Comparison of ENCODE assay signal across 21 cellular contexts in the genomic region with DNA sequence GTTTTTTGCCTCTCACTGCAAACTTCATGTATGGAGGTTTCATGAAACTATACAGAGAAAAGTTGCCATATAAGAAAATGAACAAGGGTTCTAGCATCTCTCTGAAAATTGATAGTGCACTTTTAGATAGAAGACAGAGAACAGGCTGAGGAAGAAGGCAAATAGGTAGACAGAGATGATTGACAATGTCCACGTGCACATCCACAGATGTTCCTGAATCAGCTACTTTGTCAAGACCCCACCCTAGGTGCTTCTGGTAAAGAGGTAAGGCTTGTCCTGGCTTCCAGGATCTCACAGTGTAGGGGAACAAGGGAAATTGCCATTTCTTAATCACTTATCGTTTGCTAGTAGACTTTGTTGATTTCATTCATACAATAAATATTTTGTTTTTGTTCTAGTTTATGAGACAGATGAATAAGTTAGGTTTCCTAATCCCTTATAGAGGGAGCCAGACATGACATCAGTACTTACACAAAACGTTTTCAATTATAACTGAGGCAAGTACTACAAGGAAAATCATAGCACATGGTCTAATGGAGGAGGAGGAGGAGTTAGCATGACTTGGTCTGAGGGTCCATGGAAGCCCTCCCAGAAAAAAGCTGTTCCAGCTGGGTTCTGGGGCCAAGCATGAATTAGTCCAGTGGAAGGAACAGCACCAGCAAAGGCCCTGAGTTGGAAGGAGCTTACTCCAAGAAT.
DNase-seq lines count a peak whose midpoint lies in the region; ATAC-seq, FAIRE-seq and TF ChIP-seq lines count a peak whose summit lies in the region.
"Had no signal": no experiment of that assay in that cellular context is flagged by ENCODE, and none has a peak within 500 bp of the region (broad histone marks: within the 10 kb centered on the region; RNA-seq: fewer than 3 reads in every experiment).

No MANE protein-coding gene starts in this region.

- TF ChIP-seq CTCF in lower lobe of right lung (IDR thresholded peaks at IDR 0.05), result no peak

- no peaks in the 10 kb centered on the region for H3K9me3 ChIP-seq in lower lobe of right lung

- no peak for DNase-seq in stimulated activated naive CD8-positive, alpha-beta T cell treated with anti-CD3 and anti-CD28 coated beads, Interleukin-15, Interleukin-2, amounts not matched to agents 100 U/mL and 50 U/mL, for 24 hours
- no peak for DNase-seq in activated CD4-positive, alpha-beta memory T cell treated with anti-CD3 and anti-CD28 coated beads, Interleukin-2, amount 10 ng/mL, durations not matched to agents 7 days and 5 days
- peak; percentile 67 for DNase-seq in fibroblast of gingiva (ENCODE audit: low read depth)
- no peak for DNase-seq in urothelium cell line (ENCODE audit: low spot score)
- no peak for DNase-seq in lower lobe of right lung
- no peak for DNase-seq in NOMO-1 (lab: John Stamatoyannopoulos, UW; ENCODE audit: unreplicated experiment in 2 of 2)
- DNase-seq: activated CD8-positive, alpha-beta memory T cell treated with anti-CD3 and anti-CD28 coated beads, Interleukin-2, amount 50 U/mL, for 4 hours; cerebellar nuclear complex; effector memory CD4-positive, alpha-beta T cell; left colon; NCI-H1105 treated with DMSO at 0.1 percent for 48 hours; nephron progenitor cell; small intestine; stimulated activated CD4-positive, alpha-beta T cell treated with anti-CD3 and anti-CD28 coated beads, Interleukin-2, amount 100 ng/mL, for 48 hours had no signal

- CTCF ChIA-PET in activated CD4-positive, alpha-beta memory T cell treated with anti-CD3 and anti-CD28 coated beads, Interleukin-2, amount 10 ng/mL, durations not matched to agents 7 days and 5 days (lab: Charles Lee), result interaction anchor here (1.0 to 3.2 kb wide), 5 partner anchors 33 to 83 kb away, joined by 3 to 12 read pairs (median 4); no protein-coding TSS in a partner anchor

- H3K9me3 Mint-ChIP-seq in stimulated activated naive CD8-positive, alpha-beta T cell treated with anti-CD3 and anti-CD28 coated beads, Interleukin-15, Interleukin-2, amounts not matched to agents 100 ng/mL and 50 ng/mL, for 24 hours, result peaks cover 5% of the 10 kb centered on the region
- H3K9me3 Mint-ChIP-seq in activated CD4-positive, alpha-beta memory T cell treated with anti-CD3 and anti-CD28 coated beads, Interleukin-2, amount 10 ng/mL, durations not matched to agents 7 days and 5 days, result peaks cover 15% of the 10 kb centered on the region
- H3K9me3 Mint-ChIP-seq: nephron progenitor cell had no signal

- H3K36me3 ChIP-seq in lower lobe of right lung, result no peaks in the 10 kb centered on the region

- H3K27ac ChIP-seq in lower lobe of right lung, result no peak overlapping the region

- no peaks in the 10 kb centered on the region for H3K27me3 ChIP-seq in lower lobe of right lung (ENCODE audit: low read depth)

- ATAC-seq in stimulated activated naive CD8-positive, alpha-beta T cell treated with anti-CD3 and anti-CD28 coated beads, Interleukin-15, Interleukin-2, amounts not matched to agents 100 U/mL and 50 U/mL, for 24 hours, result no peak
- ATAC-seq in lower lobe of right lung (no peak), HG02884 (IDR thresholded peaks at IDR 0.05; ENCODE audit: unreplicated experiment) (no peak)
- ATAC-seq: esophagus mucosa, left colon had no signal

- intact Hi-C loops in lower lobe of right lung (cut with DNase I), result no loop called here

- H3K27ac Mint-ChIP-seq in stimulated activated naive CD8-positive, alpha-beta T cell treated with anti-CD3 and anti-CD28 coated beads, Interleukin-15, Interleukin-2, amounts not matched to agents 100 ng/mL and 50 ng/mL, for 24 hours, result peak overlapping the region; percentile 51
- peak overlapping the region; percentile 85 for H3K27ac Mint-ChIP-seq in activated CD4-positive, alpha-beta memory T cell treated with anti-CD3 and anti-CD28 coated beads, Interleukin-2, amount 10 ng/mL, durations not matched to agents 7 days and 5 days
- H3K27ac Mint-ChIP-seq: nephron progenitor cell, progenitor cell of endocrine pancreas, type B pancreatic cell had no signal

- no peak overlapping the region for H3K4me3 ChIP-seq in lower lobe of right lung

- FAIRE-seq in urothelium cell line (lab: Jason Lieb, UNC), result peak; percentile 44
- FAIRE-seq: GM12891, HTR-8/SVneo, small intestine had no signal

- peaks cover 4% of the 10 kb centered on the region for H3K27me3 Mint-ChIP-seq in stimulated activated naive CD8-positive, alpha-beta T cell treated with anti-CD3 and anti-CD28 coated beads, Interleukin-15, Interleukin-2, amounts not matched to agents 100 ng/mL and 50 ng/mL, for 24 hours
- no peaks in the 10 kb centered on the region for H3K27me3 Mint-ChIP-seq in activated CD4-positive, alpha-beta memory T cell treated with anti-CD3 and anti-CD28 coated beads, Interleukin-2, amount 10 ng/mL, durations not matched to agents 7 days and 5 days
- H3K27me3 Mint-ChIP-seq: progenitor cell of endocrine pancreas, type B pancreatic cell had no signal

- POLR2A ChIA-PET in activated CD4-positive, alpha-beta memory T cell treated with anti-CD3 and anti-CD28 coated beads, Interleukin-2, amount 10 ng/mL, durations not matched to agents 7 days and 5 days (lab: Charles Lee), result interaction anchor here (0.9 to 2.5 kb wide), 6 partner anchors 19 to 117 kb away, joined by 3 to 12 read pairs (median 5); no protein-coding TSS in a partner anchor

- no peaks in the 10 kb centered on the region for H3K36me3 Mint-ChIP-seq in stimulated activated naive CD8-positive, alpha-beta T cell treated with anti-CD3 and anti-CD28 coated beads, Interleukin-15, Interleukin-2, amounts not matched to agents 100 ng/mL and 50 ng/mL, for 24 hours (ENCODE audit: low read depth)
- H3K36me3 Mint-ChIP-seq in activated CD4-positive, alpha-beta memory T cell treated with anti-CD3 and anti-CD28 coated beads, Interleukin-2, amount 10 ng/mL, durations not matched to agents 7 days and 5 days (ENCODE audit: low read depth), result peaks cover 28% of the 10 kb centered on the region
- H3K36me3 Mint-ChIP-seq: type B pancreatic cell had no signal

- H3K4me1 Mint-ChIP-seq in stimulated activated naive CD8-positive, alpha-beta T cell treated with anti-CD3 and anti-CD28 coated beads, Interleukin-15, Interleukin-2, amounts not matched to agents 100 ng/mL and 50 ng/mL, for 24 hours (ENCODE audit: low read depth), result peaks cover 56% of the 10 kb centered on the region
- peaks cover 75% of the 10 kb centered on the region for H3K4me1 Mint-ChIP-seq in activated CD4-positive, alpha-beta memory T cell treated with anti-CD3 and anti-CD28 coated beads, Interleukin-2, amount 10 ng/mL, durations not matched to agents 7 days and 5 days
- H3K4me1 Mint-ChIP-seq: nephron progenitor cell had no signal

- H3K4me1 ChIP-seq in lower lobe of right lung, result peaks cover 12% of the 10 kb centered on the region

- no peak overlapping the region for H3K4me3 Mint-ChIP-seq in stimulated activated naive CD8-positive, alpha-beta T cell treated with anti-CD3 and anti-CD28 coated beads, Interleukin-15, Interleukin-2, amounts not matched to agents 100 ng/mL and 50 ng/mL, for 24 hours
- no peak overlapping the region for H3K4me3 Mint-ChIP-seq in activated CD4-positive, alpha-beta memory T cell treated with anti-CD3 and anti-CD28 coated beads, Interleukin-2, amount 10 ng/mL, durations not matched to agents 7 days and 5 days
- H3K4me3 Mint-ChIP-seq: nephron progenitor cell, type B pancreatic cell had no signal
